ENCODE assay signal across 8 cellular contexts in the genomic region with DNA sequence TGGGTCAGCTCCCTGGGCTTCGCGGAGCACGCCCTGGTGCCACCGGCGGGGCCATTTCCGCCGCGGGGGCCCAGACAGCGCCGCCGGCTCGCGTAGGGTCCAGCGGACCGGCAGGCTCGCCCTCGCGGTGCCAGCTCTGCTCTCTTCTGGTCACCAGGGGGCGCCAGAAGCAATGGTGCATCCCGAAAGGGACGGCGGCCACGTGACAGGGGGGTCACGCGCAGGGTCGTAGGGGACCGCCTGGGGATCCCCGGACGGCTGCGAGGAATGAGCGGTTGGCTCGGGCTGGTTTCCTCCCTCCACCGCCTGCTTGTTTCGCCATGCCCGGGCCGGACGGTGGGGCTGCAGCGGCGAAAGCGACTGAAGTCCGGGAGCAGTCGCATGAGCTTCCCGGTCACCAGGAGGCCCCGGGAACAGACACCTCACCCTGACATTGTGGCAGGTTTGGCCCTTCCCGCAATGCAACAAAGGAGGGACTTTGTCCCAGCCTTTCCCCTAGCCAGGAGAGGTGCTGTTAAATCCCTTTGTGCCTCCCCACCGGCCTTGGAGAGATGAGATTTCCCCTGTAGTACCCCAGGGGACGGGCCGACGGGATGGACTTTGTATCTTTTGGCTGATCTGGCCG. TPM values are rescaled to one million over a fixed set of nuclear protein-coding genes. Genes with fewer than 3 reads are reported as not detected.
DNase-seq lines count a peak whose midpoint lies in the region; ATAC-seq and TF ChIP-seq lines count a peak whose summit lies in the region.

No MANE protein-coding gene starts in this region.

- H3K4me1 Mint-ChIP-seq in activated T-helper 2 cell treated with anti-CD3 and anti-CD28 coated beads, Interferon-gamma antibody, Interleukin-2, Interleukin-4, amounts not matched to agents 10 μg/mL and 5 μg/mL and 100 μg/mL, durations not matched to agents 14 hours and 24 hours and 36 hours (ENCODE audit: low read depth) = no peaks in the 10 kb centered on the region
- no peaks in the 10 kb centered on the region for H3K4me1 Mint-ChIP-seq in natural killer cell

- no peaks in the 10 kb centered on the region for H3K9me3 Mint-ChIP-seq in activated T-helper 2 cell treated with anti-CD3 and anti-CD28 coated beads, Interferon-gamma antibody, Interleukin-2, Interleukin-4, amounts not matched to agents 10 μg/mL and 5 μg/mL and 100 μg/mL, durations not matched to agents 14 hours and 24 hours and 36 hours
- H3K9me3 Mint-ChIP-seq in natural killer cell = no peaks in the 10 kb centered on the region

- peak; percentile 59 for TF ChIP-seq CTCF in natural killer cell (IDR thresholded peaks at IDR 0.05)

- intact Hi-C loops in activated T-helper 2 cell treated with anti-CD3 and anti-CD28 coated beads, Interferon-gamma antibody, Interleukin-2, Interleukin-4, amounts not matched to agents 10 μg/mL and 5 μg/mL and 100 μg/mL, durations not matched to agents 14 hours and 24 hours and 36 hours (cut with micrococcal nuclease) = no loop called here
- intact Hi-C loops in natural killer cell (cut with micrococcal nuclease) = no loop called here

- peak; percentile 71 for ATAC-seq in HG02981 (IDR thresholded peaks at IDR 0.05; ENCODE audit: unreplicated experiment)
- ATAC-seq in natural killer cell = peak; percentile 77 to 96 (median 88)
- no peak for ATAC-seq in HG03469 (IDR thresholded peaks at IDR 0.05; ENCODE audit: unreplicated experiment)

- H3K4me3 Mint-ChIP-seq in activated T-helper 2 cell treated with anti-CD3 and anti-CD28 coated beads, Interferon-gamma antibody, Interleukin-2, Interleukin-4, amounts not matched to agents 10 μg/mL and 5 μg/mL and 100 μg/mL, durations not matched to agents 14 hours and 24 hours and 36 hours (ENCODE audit: low read depth) = peak overlapping the region; percentile 33
- H3K4me3 Mint-ChIP-seq in natural killer cell = peak overlapping the region; percentile 58

- H3K27me3 Mint-ChIP-seq in activated T-helper 2 cell treated with anti-CD3 and anti-CD28 coated beads, Interferon-gamma antibody, Interleukin-2, Interleukin-4, amounts not matched to agents 10 μg/mL and 5 μg/mL and 100 μg/mL, durations not matched to agents 14 hours and 24 hours and 36 hours (ENCODE audit: low read depth) = peaks cover 11% of the 10 kb centered on the region
- H3K27me3 Mint-ChIP-seq in natural killer cell (ENCODE audit: low read depth in 2 of 2) = peaks cover 7 to 10% of the 10 kb centered on the region in 2 donors

- H3K36me3 Mint-ChIP-seq in activated T-helper 2 cell treated with anti-CD3 and anti-CD28 coated beads, Interferon-gamma antibody, Interleukin-2, Interleukin-4, amounts not matched to agents 10 μg/mL and 5 μg/mL and 100 μg/mL, durations not matched to agents 14 hours and 24 hours and 36 hours (ENCODE audit: low read depth) = no peaks in the 10 kb centered on the region
- no peaks in the 10 kb centered on the region for H3K36me3 Mint-ChIP-seq in natural killer cell

- no peak overlapping the region for H3K27ac Mint-ChIP-seq in activated T-helper 2 cell treated with anti-CD3 and anti-CD28 coated beads, Interferon-gamma antibody, Interleukin-2, Interleukin-4, amounts not matched to agents 10 μg/mL and 5 μg/mL and 100 μg/mL, durations not matched to agents 14 hours and 24 hours and 36 hours
- no peak overlapping the region for H3K27ac Mint-ChIP-seq in natural killer cell

- peak; percentile 82 for DNase-seq in GM03348 (ENCODE audit: low spot score)
- peak; percentile 36 for DNase-seq in OCI-M1 (lab: John Stamatoyannopoulos, UW)
- peak; percentile 16 for DNase-seq in activated T-helper 2 cell treated with anti-CD3 and anti-CD28 coated beads, Interferon-gamma antibody, Interleukin-2, Interleukin-4, amounts not matched to agents 10 μg/mL and 5 μg/mL and 100 μg/mL, durations not matched to agents 14 hours and 24 hours and 36 hours (ENCODE audit: low spot score)
- DNase-seq in fibroblast of the conjunctiva (ENCODE audit: low read depth) = peak; percentile 13
- DNase-seq in natural killer cell = peak; percentile 52
- peak in 5 of 6 experiments; percentile 6 to 43 (median 23) for DNase-seq in stimulated activated naive CD4-positive, alpha-beta T cell (lab: John Stamatoyannopoulos, UW)

RNA-seq across cellular contexts. Expression of gene ZCCHC12, which starts 15.8 kb away (rescaled TPM):
- 0.07 TPM in 1 of 2 replicates, not detected in the other for total RNA-seq in activated T-helper 2 cell treated with anti-CD3 and anti-CD28 coated beads, Interferon-gamma antibody, Interleukin-2, Interleukin-4, amounts not matched to agents 10 μg/mL and 5 μg/mL and 100 μg/mL, durations not matched to agents 14 hours and 24 hours and 36 hours
- not detected for total RNA-seq in natural killer cell

Comparison
In these comparisons a context has a peak if more than half of its experiments do, and no peak if none do; other contexts are left out.
1. DNase-seq: peak in every context shown above with its lines; median percentile 82 in GM03348; 52 in natural killer cell; 36 in OCI-M1; 23 in stimulated activated naive CD4-positive, alpha-beta T cell; 16 in activated T-helper 2 cell treated with anti-CD3 and anti-CD28 coated beads, Interferon-gamma antibody, Interleukin-2, Interleukin-4, amounts not matched to agents 10 μg/mL and 5 μg/mL and 100 μg/mL, durations not matched to agents 14 hours and 24 hours and 36 hours; 13 in fibroblast of the conjunctiva.